Comparison of ENCODE assay signal across 15 cellular contexts in genomic region chr7:116731737-116732335, GRCh38. TPM values are rescaled to one million over a fixed set of nuclear protein-coding genes. Genes with fewer than 3 reads are reported as not detected.
DNase-seq lines count a peak whose midpoint lies in the region; ATAC-seq, FAIRE-seq and TF ChIP-seq lines count a peak whose summit lies in the region.
"Had no signal": no experiment of that assay in that cellular context is flagged by ENCODE, and none has a peak within 500 bp of the region (broad histone marks: within the 10 kb centered on the region; RNA-seq: fewer than 3 reads in every experiment).

No MANE protein-coding gene starts in this region.

- FAIRE-seq in A549 (lab: Jason Lieb, UNC) (no peak), kidney (lab: Jason Lieb, UNC) (no peak), urothelium cell line (lab: Jason Lieb, UNC) (no peak)
- FAIRE-seq: H54 had no signal

- H3K4me2 ChIP-seq in A549: peak overlapping the region; percentile 44
- H3K4me2 ChIP-seq: PC-9 had no signal

- H3K36me3 ChIP-seq in kidney (ENCODE audit: control insufficient read depth in 1 of 2, insufficient read depth in 2 of 2, low read length in 2 of 2): no peaks in the 10 kb centered on the region
- H3K36me3 ChIP-seq in gastrocnemius medialis: no peaks in the 10 kb centered on the region

- no peak for TF ChIP-seq EP300 in A549 (IDR thresholded peaks at IDR 0.05)

- intact Hi-C loops in kidney (cut with DNase I) (no loop called here), gastrocnemius medialis (cut with DNase I; ENCODE audit: low total_unique reads) (loop anchor here (5.0 kb wide), 1 partner anchor 75 kb away; no protein-coding TSS in a partner anchor)

- H3K9ac ChIP-seq in kidney (ENCODE audit: low read length in 2 of 2): peak overlapping the region in 1 of 2 donors; percentile 5

- in situ Hi-C loops in SK-MEL-5 (cut with HindIII; ENCODE audit: low pct_unique_long_range_greater_than_20kb, low sequenced_read_pairs) (no loop called here), gastrocnemius medialis (cut with MboI; ENCODE audit: low sequenced_read_pairs in 4 of 4) (no loop called here)

- ATAC-seq in A549: no peak
- no peak for ATAC-seq in gastrocnemius medialis
- ATAC-seq in GM21423 (IDR thresholded peaks at IDR 0.05; ENCODE audit: unreplicated experiment): no peak
- ATAC-seq in activated CD4-positive, CD25-positive, alpha-beta regulatory T cell treated with anti-CD3 and anti-CD28 coated beads, Interleukin-2, amount 50 U/mL, for 24 hours: no peak

- CTCF ChIA-PET in A549 (lab: Yijun Ruan, JAX): interaction anchor here (0.5 to 2.1 kb wide), 6 partner anchors 11 to 60 kb away, joined by 3 to 10 read pairs (median 6); partner anchors contain the start of gene MET

- TF ChIP-seq RAD21 in A549 (conservative IDR thresholded peaks at IDR 0.05 in 1 of 2, IDR thresholded peaks at IDR 0.05 in 1 of 2): no peak

- H3K4me3 ChIP-seq in A549 (no peak overlapping the region), kidney (ENCODE audit: low read length in 2 of 2) (peak overlapping the region; percentile 29 to 57), gastrocnemius medialis (peak overlapping the region in 2 of 4 donors; percentile 1 to 16)
- H3K4me3 ChIP-seq: PC-9, SK-N-MC had no signal

- H3K9me3 ChIP-seq in A549: no peaks in the 10 kb centered on the region
- H3K9me3 ChIP-seq in kidney (ENCODE audit: control insufficient read depth in 1 of 2, low read length in 2 of 2): no peaks in the 10 kb centered on the region
- no peaks in the 10 kb centered on the region for H3K9me3 ChIP-seq in gastrocnemius medialis

- H3K27ac ChIP-seq in A549: no peak overlapping the region
- peak overlapping the region in 1 of 2 donors; percentile 11 for H3K27ac ChIP-seq in kidney (ENCODE audit: low read depth in 2 of 2, low read length in 2 of 2)
- peak overlapping the region; percentile 5 to 53 (median 22) for H3K27ac ChIP-seq in gastrocnemius medialis
- H3K27ac ChIP-seq: PC-9, SK-N-MC had no signal

- 89% methylated on average over 7 of the region's 7 CpGs for WGBS in A549 (ENCODE audit: missing lambda C conversion rate)

- no peak for DNase-seq in A549 (ENCODE audit: low read depth in 1 of 2, low spot score in 1 of 2)
- DNase-seq in SK-MEL-5 (ENCODE audit: low read depth, low spot score): peak; percentile 39
- no peak for DNase-seq in kidney
- no peak for DNase-seq in gastrocnemius medialis
- DNase-seq in effector CD4-positive, alpha-beta T cell: no peak
- DNase-seq in urothelium cell line (ENCODE audit: low spot score): no peak
- DNase-seq: C1 segment of cervical spinal cord, NCI-H146, NCI-H2107, NCI-H69, PC-9 had no signal

- TF ChIP-seq POLR2A in A549 (IDR thresholded peaks at IDR 0.05; ENCODE audit: low read length) (no peak), gastrocnemius medialis (IDR thresholded peaks at IDR 0.05) (no peak)

- POLR2A ChIA-PET in A549 (lab: Yijun Ruan, JAX): no interaction called here

- H3K4me1 ChIP-seq in A549 (peaks cover 85% of the 10 kb centered on the region), kidney (ENCODE audit: control insufficient read depth in 1 of 2, insufficient read depth in 1 of 2, low read depth in 1 of 2, low read length in 2 of 2) (peaks cover 3 to 22% of the 10 kb centered on the region in 2 donors), gastrocnemius medialis (peaks cover 51 to 60% of the 10 kb centered on the region in 2 donors)

- no peaks in the 10 kb centered on the region for H3K27me3 ChIP-seq in gastrocnemius medialis

- TF ChIP-seq CTCF in A549 (IDR thresholded peaks at IDR 0.05) (no peak), kidney (IDR thresholded peaks at IDR 0.05; ENCODE audit: borderline replicate concordance, extremely low read depth, insufficient read depth) (no peak), gastrocnemius medialis (IDR thresholded peaks at IDR 0.05 in 4 of 5, conservative IDR thresholded peaks at IDR 0.05 in 1 of 5) (no peak)

TF ChIP-seq in A549, 52 proteins besides CTCF, POLR2A, EP300 and RAD21:
- no peak for TF ChIP-seq BCL3 (IDR thresholded peaks at IDR 0.05)
- no peak for TF ChIP-seq BHLHE40 (IDR thresholded peaks at IDR 0.05; ENCODE audit: low read depth, low read length)
- no peak for TF ChIP-seq RCOR1 (IDR thresholded peaks at IDR 0.05; ENCODE audit: low read depth, low read length)
- TF ChIP-seq CEBPB (IDR thresholded peaks at IDR 0.05): peak in 1 of 2 experiments; percentile 46; a peak in 1 of 4 replicates
- TF ChIP-seq CBX8 (IDR thresholded peaks at IDR 0.05): no peak

RNA-seq across cellular contexts. Expression of gene MET, which starts 59.8 kb away (rescaled TPM):
- polyA plus RNA-seq in A549 (2011; rRNA removed) (161 and 165 TPM in 2 replicates), A549 (2017; fragmentation: RNase III; extraction: RNeasy Plus Mini Kit Qiagen cat#74134 plus additional on column Dnase treatment) (65.1 to 77.9 TPM (median 72.3 TPM) in 3 replicates), kidney (ENCODE audit: insufficient read depth, low read depth, low replicate concordance) (13.4 TPM)
- polyA plus RNA-seq in A549 (2012; cell fraction: cytosol; rRNA removed): 35.2 and 44.0 TPM in 2 replicates
- 33.9 and 45.5 TPM in 2 replicates for polyA plus RNA-seq in A549 (2012; cell fraction: nucleus; rRNA removed)
- polyA minus RNA-seq in A549 (2011; rRNA and poly(A)+ RNA removed): 417 and 431 TPM in 2 replicates
- 330 and 331 TPM in 2 replicates for total RNA-seq in SK-MEL-5 (2014; rRNA removed; shearing (Covaris generic))
- 99.1 and 141 TPM in 2 replicates for polyA plus RNA-seq in SK-MEL-5 (2015; cell fraction: cytosol; rRNA removed)
- polyA plus RNA-seq in SK-MEL-5 (2015; cell fraction: nucleus; rRNA removed): 32.8 and 44.8 TPM in 2 replicates
- total RNA-seq in kidney (225 TPM), gastrocnemius medialis (10 to 100 TPM; 15.9 to 36.8 (median 28.7) TPM)

Comparison
In these comparisons a context has a peak if more than half of its experiments do, and no peak if none do; other contexts are left out.
1. H3K27ac ChIP-seq: peak in gastrocnemius medialis (4 of 4); none in A549 (0 of 2).